17 cellular contexts compared by ENCODE assay signal in genomic region chr10:126597206-126597605, GRCh38.
"Had no signal": no experiment of that assay in that cellular context is flagged by ENCODE, and none has a peak within 500 bp of the region (broad histone marks: within the 10 kb centered on the region; RNA-seq: fewer than 3 reads in every experiment).

No MANE protein-coding gene starts in this region.

- H3K27ac Mint-ChIP-seq: activated naive CD4-positive, alpha-beta T cell treated with anti-CD3 and anti-CD28 coated beads for 36 hours; activated naive CD8-positive, alpha-beta T cell treated with anti-CD3 and anti-CD28 coated beads, Interleukin-2, amount 50 U/mL, for 24 hours; activated T-helper 17 cell treated with anti-CD3 and anti-CD28 coated beads, Interleukin-2, amount 50 U/mL, for 72 hours; nephron had no signal

- H3K27ac ChIP-seq: breast epithelium, left lung, transverse colon, vagina had no signal

- DNase-seq: activated CD4-positive, CD25-positive, alpha-beta regulatory T cell treated with anti-CD3 and anti-CD28 coated beads, Interleukin-2, amount 50 U/mL, for 72 hours; activated naive CD4-positive, alpha-beta T cell treated with anti-CD3 and anti-CD28 coated beads for 36 hours; activated naive CD8-positive, alpha-beta T cell treated with anti-CD3 and anti-CD28 coated beads, Interleukin-2, amount 50 U/mL, for 24 hours; aorta; cerebellar nuclear complex; hippocampal formation; left lung; posterior cingulate gyrus; small intestine; stimulated activated CD4-positive, alpha-beta T cell treated with anti-CD3 and anti-CD28 coated beads, Interleukin-4, amount 100 ng/mL, for 24 hours; stimulated activated naive CD4-positive, alpha-beta T cell treated with Interleukin-2 at 50 U/mL for 16 hours; transverse colon had no signal

- H3K4me1 Mint-ChIP-seq: activated naive CD8-positive, alpha-beta T cell treated with anti-CD3 and anti-CD28 coated beads, Interleukin-2, amount 50 U/mL, for 24 hours; activated T-helper 17 cell treated with anti-CD3 and anti-CD28 coated beads, Interleukin-2, amount 50 U/mL, for 72 hours; nephron had no signal

- ATAC-seq: activated naive CD8-positive, alpha-beta T cell treated with anti-CD3 and anti-CD28 coated beads, Interleukin-2, amount 50 U/mL, for 24 hours had no signal

- H3K4me1 ChIP-seq: breast epithelium, left lung, transverse colon, vagina had no signal

- H3K27me3 Mint-ChIP-seq: activated naive CD8-positive, alpha-beta T cell treated with anti-CD3 and anti-CD28 coated beads, Interleukin-2, amount 50 U/mL, for 24 hours had no signal

- H3K27me3 ChIP-seq: breast epithelium, left lung, transverse colon, vagina had no signal

- FAIRE-seq: keratinocyte, small intestine had no signal

- H3K4me3 ChIP-seq: breast epithelium, left lung, transverse colon, vagina had no signal

- H3K9me3 Mint-ChIP-seq: activated naive CD8-positive, alpha-beta T cell treated with anti-CD3 and anti-CD28 coated beads, Interleukin-2, amount 50 U/mL, for 24 hours; activated T-helper 17 cell treated with anti-CD3 and anti-CD28 coated beads, Interleukin-2, amount 50 U/mL, for 72 hours had no signal

- H3K36me3 ChIP-seq: breast epithelium, left lung, transverse colon, vagina had no signal

- H3K9me3 ChIP-seq: breast epithelium, left lung, transverse colon, vagina had no signal

- H3K4me3 Mint-ChIP-seq: activated naive CD4-positive, alpha-beta T cell treated with anti-CD3 and anti-CD28 coated beads for 36 hours; activated naive CD8-positive, alpha-beta T cell treated with anti-CD3 and anti-CD28 coated beads, Interleukin-2, amount 50 U/mL, for 24 hours; activated T-helper 17 cell treated with anti-CD3 and anti-CD28 coated beads, Interleukin-2, amount 50 U/mL, for 72 hours; nephron had no signal
